Comparison of ENCODE assay signal across 1 cellular context in the genomic region with DNA sequence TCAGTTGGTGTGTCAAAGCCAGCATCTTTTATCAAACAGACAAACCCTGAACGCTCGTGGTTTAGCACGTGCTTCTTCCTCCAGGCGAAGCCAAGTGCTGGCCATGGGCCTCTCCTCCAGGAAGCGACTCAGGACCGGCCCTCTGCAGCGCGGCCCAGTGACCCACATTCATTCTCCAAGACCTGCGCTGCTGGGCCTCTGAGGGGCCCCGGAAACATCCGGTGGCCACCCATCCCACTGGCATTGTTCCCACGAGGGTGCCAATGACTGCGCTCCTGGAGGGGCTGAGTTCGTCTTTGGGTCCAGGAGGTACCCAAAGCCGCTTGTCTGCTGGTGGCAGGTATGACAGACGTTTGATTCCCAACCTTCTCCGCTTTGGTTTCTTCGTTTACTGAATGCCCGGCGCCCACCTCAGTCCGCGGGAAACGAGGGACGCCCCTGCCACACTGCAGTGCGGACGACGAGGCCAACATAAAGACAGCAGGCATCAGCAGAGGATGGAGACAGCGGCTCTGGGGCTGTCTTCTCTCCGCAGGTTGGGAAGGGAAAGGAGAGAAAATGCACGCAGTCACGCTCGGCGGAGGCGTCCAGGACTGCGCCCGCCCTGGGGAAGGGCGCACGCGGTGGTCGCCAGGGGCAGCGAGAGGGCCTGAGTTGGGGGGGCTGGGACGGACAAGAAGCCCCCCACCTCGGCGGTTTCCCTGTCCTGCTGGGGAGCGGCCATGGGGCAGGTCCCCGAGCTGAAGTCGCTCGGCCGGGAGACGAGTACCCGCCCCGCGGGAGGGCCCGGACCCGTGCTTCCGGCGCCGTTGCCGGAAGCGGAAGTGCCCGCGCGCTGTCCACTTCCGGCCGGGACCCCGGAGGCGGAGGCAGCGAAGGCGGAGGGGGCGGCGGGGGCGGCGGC.
A peak's percentile ranks its signal among the peaks of the same experiment; 100 is the strongest.
TF ChIP-seq lines count a peak whose summit lies in the region.

TSS of gene EXOC3 (plus strand) at position 842 of the 904 bp plus-strand sequence. CDS start 3,030 bp downstream, outside the sequence.

TF ChIP-seq in HepG2, 621 proteins besides CTCF, POLR2A, EP300 and RAD21 (continued from another document and continues in another):
- no peak for TF ChIP-seq IKZF5 (CRISPR knock-in tag; IDR thresholded peaks at IDR 0.05)
- TF ChIP-seq, protein P1, sequence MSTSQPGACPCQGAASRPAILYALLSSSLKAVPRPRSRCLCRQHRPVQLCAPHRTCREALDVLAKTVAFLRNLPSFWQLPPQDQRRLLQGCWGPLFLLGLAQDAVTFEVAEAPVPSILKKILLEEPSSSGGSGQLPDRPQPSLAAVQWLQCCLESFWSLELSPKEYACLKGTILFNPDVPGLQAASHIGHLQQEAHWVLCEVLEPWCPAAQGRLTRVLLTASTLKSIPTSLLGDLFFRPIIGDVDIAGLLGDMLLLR (CRISPR knock-in tag; IDR thresholded peaks at IDR 0.05): peak; percentile 72; the same call in 1 of the 2 replicates
- no peak for TF ChIP-seq ZNF703 (CRISPR knock-in tag; IDR thresholded peaks at IDR 0.05; ENCODE audit: borderline replicate concordance)
- no peak for TF ChIP-seq ZNF597 (CRISPR knock-in tag; IDR thresholded peaks at IDR 0.05)
- TF ChIP-seq ZNF615 (CRISPR knock-in tag; IDR thresholded peaks at IDR 0.05; ENCODE audit: borderline replicate concordance): no peak
- TF ChIP-seq, protein P2, sequence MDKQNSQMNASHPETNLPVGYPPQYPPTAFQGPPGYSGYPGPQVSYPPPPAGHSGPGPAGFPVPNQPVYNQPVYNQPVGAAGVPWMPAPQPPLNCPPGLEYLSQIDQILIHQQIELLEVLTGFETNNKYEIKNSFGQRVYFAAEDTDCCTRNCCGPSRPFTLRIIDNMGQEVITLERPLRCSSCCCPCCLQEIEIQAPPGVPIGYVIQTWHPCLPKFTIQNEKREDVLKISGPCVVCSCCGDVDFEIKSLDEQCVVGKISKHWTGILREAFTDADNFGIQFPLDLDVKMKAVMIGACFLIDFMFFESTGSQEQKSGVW (CRISPR knock-in tag; IDR thresholded peaks at IDR 0.05; ENCODE audit: borderline replicate concordance): no peak
- TF ChIP-seq ZFAT (CRISPR knock-in tag; conservative IDR thresholded peaks at IDR 0.05): no peak
- no peak for TF ChIP-seq ZNF34 (CRISPR knock-in tag; IDR thresholded peaks at IDR 0.05; ENCODE audit: borderline replicate concordance)
- no peak for TF ChIP-seq SETDB1 (CRISPR knock-in tag; IDR thresholded peaks at IDR 0.05; ENCODE audit: borderline replicate concordance)
- TF ChIP-seq ZNF136 (CRISPR knock-in tag; IDR thresholded peaks at IDR 0.05; ENCODE audit: low read depth): no peak
- 0 out of 2 replicates have a peak, but pooled peaks have one; percentile 9 for TF ChIP-seq TMF1 (CRISPR knock-in tag; IDR thresholded peaks at IDR 0.05; ENCODE audit: low read depth)
- TF ChIP-seq, protein P3, sequence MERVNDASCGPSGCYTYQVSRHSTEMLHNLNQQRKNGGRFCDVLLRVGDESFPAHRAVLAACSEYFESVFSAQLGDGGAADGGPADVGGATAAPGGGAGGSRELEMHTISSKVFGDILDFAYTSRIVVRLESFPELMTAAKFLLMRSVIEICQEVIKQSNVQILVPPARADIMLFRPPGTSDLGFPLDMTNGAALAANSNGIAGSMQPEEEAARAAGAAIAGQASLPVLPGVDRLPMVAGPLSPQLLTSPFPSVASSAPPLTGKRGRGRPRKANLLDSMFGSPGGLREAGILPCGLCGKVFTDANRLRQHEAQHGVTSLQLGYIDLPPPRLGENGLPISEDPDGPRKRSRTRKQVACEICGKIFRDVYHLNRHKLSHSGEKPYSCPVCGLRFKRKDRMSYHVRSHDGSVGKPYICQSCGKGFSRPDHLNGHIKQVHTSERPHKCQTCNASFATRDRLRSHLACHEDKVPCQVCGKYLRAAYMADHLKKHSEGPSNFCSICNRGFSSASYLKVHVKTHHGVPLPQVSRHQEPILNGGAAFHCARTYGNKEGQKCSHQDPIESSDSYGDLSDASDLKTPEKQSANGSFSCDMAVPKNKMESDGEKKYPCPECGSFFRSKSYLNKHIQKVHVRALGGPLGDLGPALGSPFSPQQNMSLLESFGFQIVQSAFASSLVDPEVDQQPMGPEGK (CRISPR knock-in tag; IDR thresholded peaks at IDR 0.05): peak; percentile 30
- TF ChIP-seq ZNF3 (CRISPR knock-in tag; IDR thresholded peaks at IDR 0.05): no peak
- TF ChIP-seq ZNF557 (CRISPR knock-in tag; IDR thresholded peaks at IDR 0.05): 0 out of 2 replicates have a peak, but pooled peaks have one; percentile 14
- no peak for TF ChIP-seq RBM22 (optimal IDR thresholded peaks at IDR 0.05; ENCODE audit: low read length)
- no peak for TF ChIP-seq ZNF512 (CRISPR knock-in tag; IDR thresholded peaks at IDR 0.05)
- TF ChIP-seq ISX (CRISPR knock-in tag; conservative IDR thresholded peaks at IDR 0.05): no peak
- TF ChIP-seq SIN3A (IDR thresholded peaks at IDR 0.05; ENCODE audit: borderline replicate concordance, low read depth, low read length): peak; percentile 74; the same call in 1 of the 2 replicates
- no peak for TF ChIP-seq KDM6A (CRISPR knock-in tag; IDR thresholded peaks at IDR 0.05; ENCODE audit: low read depth)
- TF ChIP-seq ZNF362 (CRISPR knock-in tag; IDR thresholded peaks at IDR 0.05; ENCODE audit: borderline replicate concordance): no peak
- no peak for TF ChIP-seq ZFP36L1 (CRISPR knock-in tag; IDR thresholded peaks at IDR 0.05)
- no peak for TF ChIP-seq GTF3A (CRISPR knock-in tag; conservative IDR thresholded peaks at IDR 0.05)
- peak; percentile 44; the same call in 1 of the 2 replicates for TF ChIP-seq ZNF777 (CRISPR knock-in tag; IDR thresholded peaks at IDR 0.05)
- TF ChIP-seq SMYD3 (CRISPR knock-in tag; IDR thresholded peaks at IDR 0.05): no peak
- TF ChIP-seq NFYB (CRISPR knock-in tag; IDR thresholded peaks at IDR 0.05): no peak
- no peak for TF ChIP-seq HBP1 (CRISPR knock-in tag; IDR thresholded peaks at IDR 0.05; ENCODE audit: low read depth)
- TF ChIP-seq ZNF761 (CRISPR knock-in tag; conservative IDR thresholded peaks at IDR 0.05): no peak
- TF ChIP-seq RFXAP (CRISPR knock-in tag; IDR thresholded peaks at IDR 0.05; ENCODE audit: borderline replicate concordance): no peak
- TF ChIP-seq, protein P4, sequence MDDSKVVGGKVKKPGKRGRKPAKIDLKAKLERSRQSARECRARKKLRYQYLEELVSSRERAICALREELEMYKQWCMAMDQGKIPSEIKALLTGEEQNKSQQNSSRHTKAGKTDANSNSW (CRISPR knock-in tag; IDR thresholded peaks at IDR 0.05; ENCODE audit: borderline replicate concordance): no peak
- peak; percentile 76 for TF ChIP-seq ZNF274 (CRISPR knock-in tag; IDR thresholded peaks at IDR 0.05)
- peak; percentile 45; the same call in 1 of the 2 replicates for TF ChIP-seq ETV5 (CRISPR knock-in tag; IDR thresholded peaks at IDR 0.05; ENCODE audit: borderline replicate concordance)
- TF ChIP-seq, protein P5, sequence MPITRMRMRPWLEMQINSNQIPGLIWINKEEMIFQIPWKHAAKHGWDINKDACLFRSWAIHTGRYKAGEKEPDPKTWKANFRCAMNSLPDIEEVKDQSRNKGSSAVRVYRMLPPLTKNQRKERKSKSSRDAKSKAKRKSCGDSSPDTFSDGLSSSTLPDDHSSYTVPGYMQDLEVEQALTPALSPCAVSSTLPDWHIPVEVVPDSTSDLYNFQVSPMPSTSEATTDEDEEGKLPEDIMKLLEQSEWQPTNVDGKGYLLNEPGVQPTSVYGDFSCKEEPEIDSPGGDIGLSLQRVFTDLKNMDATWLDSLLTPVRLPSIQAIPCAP (CRISPR knock-in tag; IDR thresholded peaks at IDR 0.05; ENCODE audit: low read depth): no peak
- peak; percentile 83 for TF ChIP-seq KDM5B (CRISPR knock-in tag; IDR thresholded peaks at IDR 0.05; ENCODE audit: borderline replicate concordance)
- TF ChIP-seq SNAPC2 (CRISPR knock-in tag; IDR thresholded peaks at IDR 0.05): no peak
- TF ChIP-seq BCL6 (CRISPR knock-in tag; IDR thresholded peaks at IDR 0.05): no peak
- TF ChIP-seq SP2 (CRISPR knock-in tag; IDR thresholded peaks at IDR 0.05): peak; percentile 59; the same call in 1 of the 2 replicates
- TF ChIP-seq ZSCAN29 (CRISPR knock-in tag; conservative IDR thresholded peaks at IDR 0.05): no peak
- no peak for TF ChIP-seq PTBP1 (IDR thresholded peaks at IDR 0.05; ENCODE audit: low read depth, low read length, poor library complexity, severe bottlenecking)
- TF ChIP-seq STAT5B (CRISPR knock-in tag; IDR thresholded peaks at IDR 0.05): no peak
- TF ChIP-seq HHEX (CRISPR knock-in tag; IDR thresholded peaks at IDR 0.05): no peak
- no peak for TF ChIP-seq SMARCE1 (IDR thresholded peaks at IDR 0.05; ENCODE audit: borderline replicate concordance)
- TF ChIP-seq SP1 (IDR thresholded peaks at IDR 0.05): no peak
- TF ChIP-seq SP1 (CRISPR knock-in tag; IDR thresholded peaks at IDR 0.05): no peak; the same call in 1 of the 2 replicates
- no peak for TF ChIP-seq ZNF326 (CRISPR knock-in tag; IDR thresholded peaks at IDR 0.05; ENCODE audit: borderline replicate concordance)
- TF ChIP-seq TEAD3 (CRISPR knock-in tag; optimal IDR thresholded peaks at IDR 0.05; ENCODE audit: borderline replicate concordance): no peak
- no peak for TF ChIP-seq CHD2 (IDR thresholded peaks at IDR 0.05; ENCODE audit: low read depth, low read length)
- TF ChIP-seq ZNF251 (CRISPR knock-in tag; IDR thresholded peaks at IDR 0.05): no peak
- no peak for TF ChIP-seq ZNF616 (CRISPR knock-in tag; IDR thresholded peaks at IDR 0.05; ENCODE audit: low read depth)
- TF ChIP-seq CC2D1A (CRISPR knock-in tag; IDR thresholded peaks at IDR 0.05): no peak
- no peak; the same call in 1 of the 2 replicates for TF ChIP-seq ESRRA (CRISPR knock-in tag; IDR thresholded peaks at IDR 0.05; ENCODE audit: low read depth)
- TF ChIP-seq ZNF256 (CRISPR knock-in tag; conservative IDR thresholded peaks at IDR 0.05): 0 out of 2 replicates have a peak, but pooled peaks have one; percentile 49
- TF ChIP-seq TAF15 (IDR thresholded peaks at IDR 0.05; ENCODE audit: low read depth, low read length, poor library complexity, severe bottlenecking): no peak
- TF ChIP-seq HIVEP1 (CRISPR knock-in tag; IDR thresholded peaks at IDR 0.05): peak; percentile 27; the same call in 1 of the 2 replicates
- TF ChIP-seq ZNF740 (CRISPR knock-in tag; IDR thresholded peaks at IDR 0.05): no peak
- peak; percentile 44; the same call in 1 of the 2 replicates for TF ChIP-seq ZNF350 (CRISPR knock-in tag; IDR thresholded peaks at IDR 0.05; ENCODE audit: borderline replicate concordance, low read depth)
- no peak for TF ChIP-seq ZNF33B (CRISPR knock-in tag; IDR thresholded peaks at IDR 0.05)
- no peak for TF ChIP-seq CERS6 (CRISPR knock-in tag; IDR thresholded peaks at IDR 0.05)
- TF ChIP-seq KAT2B (IDR thresholded peaks at IDR 0.05; ENCODE audit: borderline replicate concordance, low read depth, low read length): no peak
